ENCODE assay signal across 1 cellular context in the genomic region with DNA sequence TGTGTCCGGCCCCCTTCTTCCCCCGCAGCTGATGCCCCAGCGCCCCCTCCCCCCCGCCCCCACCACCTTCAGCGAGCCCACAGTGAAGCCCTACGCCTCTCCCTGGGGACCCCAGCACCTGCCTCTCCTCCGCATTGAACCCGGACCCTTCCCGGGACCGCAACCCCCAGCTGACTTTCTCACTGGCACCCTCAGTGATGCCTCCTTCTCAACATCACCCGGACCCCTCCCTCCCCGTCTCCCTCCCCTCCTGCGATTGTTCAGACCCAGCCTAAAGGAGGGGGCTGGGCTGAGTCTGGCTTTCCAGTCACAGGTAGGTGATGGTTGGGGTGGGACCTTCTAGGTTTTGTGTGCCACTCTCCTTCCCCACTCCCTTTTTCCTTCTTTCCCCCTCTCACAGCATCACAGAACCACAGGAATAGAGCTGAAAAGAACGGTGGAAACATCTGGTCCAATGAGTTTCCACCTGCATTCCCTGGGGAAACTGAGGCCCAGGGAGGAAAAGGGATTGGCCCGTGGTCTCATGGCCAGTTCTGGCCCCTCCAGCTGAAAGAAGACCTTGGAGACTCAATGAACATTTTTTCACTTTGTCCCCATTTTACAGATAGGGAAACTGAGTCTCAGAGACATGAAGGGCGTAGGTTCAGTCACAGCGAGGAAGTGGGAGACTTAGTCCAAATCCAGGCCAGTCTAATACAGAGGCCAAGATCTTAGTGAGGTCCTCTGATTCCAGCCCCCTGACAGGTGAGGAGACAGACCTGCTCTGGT.
TF ChIP-seq lines count a peak whose summit lies in the region.

No MANE protein-coding gene starts in this region.

TF ChIP-seq in IMR-90, 13 proteins besides CTCF, POLR2A, EP300 and RAD21:
- no peak for TF ChIP-seq RFX5 (IDR thresholded peaks at IDR 0.05; ENCODE audit: low read depth, low read length)
- TF ChIP-seq MXI1 (IDR thresholded peaks at IDR 0.05; ENCODE audit: borderline replicate concordance, low read depth, low read length) = no peak
- TF ChIP-seq NFE2L2 (IDR thresholded peaks at IDR 0.05; ENCODE audit: low read depth, low read length) = no peak
- no peak for TF ChIP-seq MAZ (IDR thresholded peaks at IDR 0.05; ENCODE audit: borderline replicate concordance, low read depth, low read length)
- TF ChIP-seq SMC3 (IDR thresholded peaks at IDR 0.05; ENCODE audit: low read depth, low read length) = no peak
- TF ChIP-seq, protein P1, sequence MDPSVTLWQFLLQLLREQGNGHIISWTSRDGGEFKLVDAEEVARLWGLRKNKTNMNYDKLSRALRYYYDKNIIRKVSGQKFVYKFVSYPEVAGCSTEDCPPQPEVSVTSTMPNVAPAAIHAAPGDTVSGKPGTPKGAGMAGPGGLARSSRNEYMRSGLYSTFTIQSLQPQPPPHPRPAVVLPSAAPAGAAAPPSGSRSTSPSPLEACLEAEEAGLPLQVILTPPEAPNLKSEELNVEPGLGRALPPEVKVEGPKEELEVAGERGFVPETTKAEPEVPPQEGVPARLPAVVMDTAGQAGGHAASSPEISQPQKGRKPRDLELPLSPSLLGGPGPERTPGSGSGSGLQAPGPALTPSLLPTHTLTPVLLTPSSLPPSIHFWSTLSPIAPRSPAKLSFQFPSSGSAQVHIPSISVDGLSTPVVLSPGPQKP (IDR thresholded peaks at IDR 0.05; ENCODE audit: borderline replicate concordance, low read depth, low read length) = no peak
- TF ChIP-seq CHD1 (IDR thresholded peaks at IDR 0.05; ENCODE audit: low read depth, low read length) = no peak
- no peak for TF ChIP-seq FOS (IDR thresholded peaks at IDR 0.05; ENCODE audit: low read depth, low read length)
- TF ChIP-seq BHLHE40 (IDR thresholded peaks at IDR 0.05; ENCODE audit: low read depth, low read length) = no peak
- TF ChIP-seq CEBPB (IDR thresholded peaks at IDR 0.05; ENCODE audit: low read depth, low read length) = no peak
- TF ChIP-seq, protein P2, sequence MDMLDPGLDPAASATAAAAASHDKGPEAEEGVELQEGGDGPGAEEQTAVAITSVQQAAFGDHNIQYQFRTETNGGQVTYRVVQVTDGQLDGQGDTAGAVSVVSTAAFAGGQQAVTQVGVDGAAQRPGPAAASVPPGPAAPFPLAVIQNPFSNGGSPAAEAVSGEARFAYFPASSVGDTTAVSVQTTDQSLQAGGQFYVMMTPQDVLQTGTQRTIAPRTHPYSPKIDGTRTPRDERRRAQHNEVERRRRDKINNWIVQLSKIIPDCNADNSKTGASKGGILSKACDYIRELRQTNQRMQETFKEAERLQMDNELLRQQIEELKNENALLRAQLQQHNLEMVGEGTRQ (IDR thresholded peaks at IDR 0.05; ENCODE audit: low read depth, low read length) = no peak
- no peak for TF ChIP-seq RCOR1 (IDR thresholded peaks at IDR 0.05; ENCODE audit: insufficient replicate concordance, low read length)
- no peak for TF ChIP-seq MAFK (IDR thresholded peaks at IDR 0.05; ENCODE audit: low read depth, low read length)
